ENCODE assay signal across 9 cellular contexts in the genomic region with DNA sequence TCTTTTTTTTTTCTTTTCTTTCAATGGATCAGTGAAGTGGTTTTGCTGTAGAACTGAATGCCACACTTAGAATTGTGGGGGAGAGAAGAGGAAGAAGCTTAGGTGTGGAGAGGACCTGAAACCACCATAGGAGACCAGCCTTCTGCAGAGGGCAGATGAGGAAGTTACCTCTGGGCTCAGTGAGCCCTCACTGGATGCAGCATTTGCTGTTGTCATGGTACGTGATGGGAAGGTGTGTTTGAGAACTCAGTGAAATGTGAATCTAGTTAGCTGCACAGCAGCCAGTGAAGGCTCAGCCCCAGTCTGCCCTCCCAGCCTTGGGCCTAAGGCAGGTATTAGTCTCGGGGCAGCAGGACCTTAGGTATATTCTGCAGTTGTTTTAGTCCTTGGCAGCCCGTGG. TPM values are rescaled to one million over a fixed set of nuclear protein-coding genes. Genes with fewer than 3 reads are reported as not detected.
A peak's percentile ranks its signal among the peaks of the same experiment; 100 is the strongest.
DNase-seq lines count a peak whose midpoint lies in the region; ATAC-seq and TF ChIP-seq lines count a peak whose summit lies in the region.
"Had no signal": no experiment of that assay in that cellular context is flagged by ENCODE, and none has a peak within 500 bp of the region (broad histone marks: within the 10 kb centered on the region; RNA-seq: fewer than 3 reads in every experiment).

No MANE protein-coding gene starts in this region.

- peak overlapping the region; percentile 15 to 51 for H3K4me3 Mint-ChIP-seq in stimulated activated naive B cell treated with anti-CD40 and anti-IgM and Interleukin-4, amounts not matched to agents 10 μg/mL and 1 μg/mL and 100 μg/mL, for 72 hours

- H3K27me3 ChIP-seq in SU-DHL-6 (ENCODE audit: low read length) (no peaks in the 10 kb centered on the region), brain microvascular endothelial cell (replicated peaks) (no peaks in the 10 kb centered on the region)
- H3K27me3 ChIP-seq: upper lobe of left lung had no signal

- peak overlapping the region; percentile 53 for H3K4me2 ChIP-seq in SU-DHL-6 (ENCODE audit: low read depth, low read length, poor library complexity, severe bottlenecking)

- no peak for TF ChIP-seq CTCF in SU-DHL-6 (IDR thresholded peaks at IDR 0.05; ENCODE audit: insufficient read depth, low read length, poor library complexity, severe bottlenecking)
- TF ChIP-seq CTCF in brain microvascular endothelial cell (IDR thresholded peaks at IDR 0.05; ENCODE audit: low read depth, low read length, missing control alignments), result no peak

- peak overlapping the region; percentile 79 for H3K27ac ChIP-seq in SU-DHL-6 (ENCODE audit: low read depth, low read length)
- no peak overlapping the region for H3K27ac ChIP-seq in brain microvascular endothelial cell
- H3K27ac ChIP-seq: upper lobe of left lung had no signal

- H3K27ac Mint-ChIP-seq in stimulated activated naive B cell treated with anti-CD40 and anti-IgM and Interleukin-4, amounts not matched to agents 10 μg/mL and 1 μg/mL and 100 μg/mL, for 72 hours, result peak overlapping the region; percentile 76

- H3K79me2 ChIP-seq in SU-DHL-6 (ENCODE audit: insufficient read depth, low read length), result peaks cover 82% of the 10 kb centered on the region

- H3K36me3 ChIP-seq in SU-DHL-6 (ENCODE audit: low read length) (peaks cover 24% of the 10 kb centered on the region), brain microvascular endothelial cell (replicated peaks) (no peaks in the 10 kb centered on the region)

- peaks cover 11% of the 10 kb centered on the region for H4K20me1 ChIP-seq in SU-DHL-6 (ENCODE audit: low read depth, low read length)

- no peaks in the 10 kb centered on the region for H3K27me3 Mint-ChIP-seq in stimulated activated naive B cell treated with anti-CD40 and anti-IgM and Interleukin-4, amounts not matched to agents 10 μg/mL and 1 μg/mL and 100 μg/mL, for 72 hours

- peaks cover 47 to 79% of the 10 kb centered on the region in 2 donors for H3K4me1 Mint-ChIP-seq in stimulated activated naive B cell treated with anti-CD40 and anti-IgM and Interleukin-4, amounts not matched to agents 10 μg/mL and 1 μg/mL and 100 μg/mL, for 72 hours

- H3K4me3 ChIP-seq in SU-DHL-6 (ENCODE audit: insufficient read depth, low read length, poor library complexity, severe bottlenecking), result no peak overlapping the region
- no peak overlapping the region for H3K4me3 ChIP-seq in brain microvascular endothelial cell (ENCODE audit: low read depth, low read length)
- H3K4me3 ChIP-seq: upper lobe of left lung had no signal

- no peaks in the 10 kb centered on the region for H3K9me2 ChIP-seq in SU-DHL-6 (replicated peaks; ENCODE audit: insufficient read depth, low read length)

- no peak overlapping the region for H2AFZ ChIP-seq in SU-DHL-6 (ENCODE audit: low read depth, low read length, severe bottlenecking)

- in situ Hi-C loops in brain microvascular endothelial cell (cut with HindIII; ENCODE audit: low pct_ligation_motif_present, low sequenced_read_pairs), result no loop called here

- peak overlapping the region; percentile 37 for H3K9ac ChIP-seq in SU-DHL-6 (ENCODE audit: low read length)

- peaks cover 40 to 47% of the 10 kb centered on the region in 2 donors for H3K36me3 Mint-ChIP-seq in stimulated activated naive B cell treated with anti-CD40 and anti-IgM and Interleukin-4, amounts not matched to agents 10 μg/mL and 1 μg/mL and 100 μg/mL, for 72 hours

- peak; percentile 97 for ATAC-seq in HG02973 (IDR thresholded peaks at IDR 0.05; ENCODE audit: unreplicated experiment)
- peak; percentile 99 to 100 for ATAC-seq in stimulated activated naive B cell treated with anti-CD40 and anti-IgM and Interleukin-4, amounts not matched to agents 10 μg/mL and 1 μg/mL and 100 μg/mL, for 72 hours (replicated peaks)

- no peaks in the 10 kb centered on the region for H3K9me3 ChIP-seq in SU-DHL-6 (ENCODE audit: insufficient read depth, low read length)
- H3K9me3 ChIP-seq: upper lobe of left lung had no signal

- peaks cover 35% of the 10 kb centered on the region for H3F3A ChIP-seq in SU-DHL-6 (ENCODE audit: insufficient read depth)

- peak; percentile 16 for DNase-seq in activated gamma-delta T cell treated with Interleukin-2 at 50 U/mL for 16 hours
- no peak for DNase-seq in activated gamma-delta T cell (lab: John Stamatoyannopoulos, UW)
- peak; percentile 68 for DNase-seq in stimulated activated naive B cell treated with anti-CD40 and anti-IgM and Interleukin-4, amounts not matched to agents 10 μg/mL and 1 μg/mL and 100 μg/mL, for 72 hours
- no peak for DNase-seq in SK-N-DZ (ENCODE audit: low spot score)
- no peak for DNase-seq in brain microvascular endothelial cell
- DNase-seq in NCI-H345 (lab: John Stamatoyannopoulos, UW), result no peak

- peaks cover 3 to 7% of the 10 kb centered on the region in 2 donors for H3K9me3 Mint-ChIP-seq in stimulated activated naive B cell treated with anti-CD40 and anti-IgM and Interleukin-4, amounts not matched to agents 10 μg/mL and 1 μg/mL and 100 μg/mL, for 72 hours

RNA-seq across cellular contexts. Expression of gene CYFIP2, which starts 17.5 kb away (rescaled TPM):
- 37.2 and 43.5 TPM in 2 replicates for polyA plus RNA-seq in SK-N-DZ (2014; cell fraction: cytosol; rRNA removed)
- polyA plus RNA-seq in SK-N-DZ (2014; cell fraction: nucleus; rRNA removed), result 28.7 and 55.2 TPM in 2 replicates

Comparison
In these comparisons a context has a peak if more than half of its experiments do, and no peak if none do; other contexts are left out.
1. DNase-seq: peak in activated gamma-delta T cell treated with Interleukin-2 at 50 U/mL for 16 hours (single experiment) and stimulated activated naive B cell treated with anti-CD40 and anti-IgM and Interleukin-4, amounts not matched to agents 10 μg/mL and 1 μg/mL and 100 μg/mL, for 72 hours (single experiment); none in activated gamma-delta T cell (single experiment), SK-N-DZ (single experiment), brain microvascular endothelial cell (single experiment) and NCI-H345 (single experiment).